Comparison of ENCODE assay signal across 10 cellular contexts in genomic region chr3:50503947-50504346, GRCh38. TPM values are rescaled to one million over a fixed set of nuclear protein-coding genes. Genes with fewer than 3 reads are reported as not detected.
DNase-seq lines count a peak whose midpoint lies in the region; ATAC-seq and TF ChIP-seq lines count a peak whose summit lies in the region.
"Had no signal": no experiment of that assay in that cellular context is flagged by ENCODE, and none has a peak within 500 bp of the region (broad histone marks: within the 10 kb centered on the region; RNA-seq: fewer than 3 reads in every experiment).

No MANE protein-coding gene starts in this region.

- no peak overlapping the region for H3K9ac ChIP-seq in iPS-18a (ENCODE audit: low read length)
- peak overlapping the region; percentile 32 to 69 (median 43) for H3K9ac ChIP-seq in skeletal muscle tissue (ENCODE audit: low read depth in 1 of 3, low read length in 3 of 3)

- DNase-seq in G401 (ENCODE audit: low spot score), result peak; percentile 29
- no peak for DNase-seq in WERI-Rb-1
- DNase-seq in germinal center (ENCODE audit: low spot score), result no peak
- DNase-seq in posterior cingulate gyrus, result no peak
- DNase-seq in SKM-1 (lab: John Stamatoyannopoulos, UW; ENCODE audit: unreplicated experiment), result no peak
- DNase-seq: cortex of kidney, kidney glomerular epithelial cell had no signal

- H3K36me3 ChIP-seq in WERI-Rb-1, result no peaks in the 10 kb centered on the region
- no peaks in the 10 kb centered on the region for H3K36me3 ChIP-seq in iPS-18a (ENCODE audit: control insufficient read depth, low read depth, low read length)
- H3K36me3 ChIP-seq in skeletal muscle tissue (ENCODE audit: control insufficient read depth in 3 of 3, insufficient read depth in 3 of 3, low read length in 3 of 3), result no peaks in the 10 kb centered on the region

- H3K27ac ChIP-seq in WERI-Rb-1 (peak overlapping the region; percentile 11; the same call in 1 of the 2 replicates), iPS-18a (ENCODE audit: low read length) (no peak overlapping the region), skeletal muscle tissue (ENCODE audit: low read depth, low read length) (peak overlapping the region; percentile 60)

- H3K4me3 ChIP-seq in WERI-Rb-1 (ENCODE audit: low read depth, low read length), result peak overlapping the region; percentile 30
- peak overlapping the region; percentile 35 for H3K4me3 ChIP-seq in iPS-18a (ENCODE audit: low read length)
- no peak overlapping the region for H3K4me3 ChIP-seq in skeletal muscle tissue (ENCODE audit: low read length in 3 of 3)

- peaks cover 5% of the 10 kb centered on the region for H3K4me1 ChIP-seq in iPS-18a (ENCODE audit: control insufficient read depth, low read depth, low read length)
- peaks cover 8 to 9% (median 9%) of the 10 kb centered on the region in 3 donors for H3K4me1 ChIP-seq in skeletal muscle tissue (ENCODE audit: control insufficient read depth in 3 of 3, insufficient read depth in 3 of 3, low read length in 3 of 3)

- H3K9me3 ChIP-seq in WERI-Rb-1 (ENCODE audit: severe bottlenecking) (no peaks in the 10 kb centered on the region), iPS-18a (ENCODE audit: control insufficient read depth, low read depth, low read length) (no peaks in the 10 kb centered on the region), skeletal muscle tissue (ENCODE audit: control insufficient read depth in 3 of 3, low read length in 3 of 3) (no peaks in the 10 kb centered on the region)

- in situ Hi-C loops in G401 (cut with HindIII; ENCODE audit: low sequenced_read_pairs), result no loop called here

- intact Hi-C loops in posterior cingulate gyrus (cut with DNase I), result no loop called here

- ATAC-seq in GM18519 (IDR thresholded peaks at IDR 0.05; ENCODE audit: low FRiP score, unreplicated experiment), result no peak

- H3K27me3 ChIP-seq in WERI-Rb-1 (ENCODE audit: insufficient read depth, low read depth, severe bottlenecking) (no peaks in the 10 kb centered on the region), iPS-18a (ENCODE audit: control insufficient read depth, insufficient read depth, low read length) (peaks cover 41% of the 10 kb centered on the region), skeletal muscle tissue (ENCODE audit: control insufficient read depth in 3 of 3, insufficient read depth in 3 of 3, low read length in 3 of 3) (peaks cover 3 to 21% (median 17%) of the 10 kb centered on the region in 3 donors)

- no peak for TF ChIP-seq CTCF in WERI-Rb-1 (IDR thresholded peaks at IDR 0.05; ENCODE audit: low read depth, low read length)

RNA-seq across cellular contexts. Expression of gene CACNA2D2, which starts 0.5 kb away (rescaled TPM):
- total RNA-seq in G401 (2014; rRNA removed; shearing (Covaris generic)), result 1.9 and 2.0 TPM in 2 replicates
- 1.0 TPM for total RNA-seq in skeletal muscle tissue

Comparison
In these comparisons a context has a peak if more than half of its experiments do, and no peak if none do; other contexts are left out.
1. H3K4me3 ChIP-seq: peak in WERI-Rb-1 (single experiment) and iPS-18a (single experiment); none in skeletal muscle tissue (0 of 3).